14 cellular contexts compared by ENCODE assay signal in genomic region chr18:49859006-49859359, GRCh38. TPM values are rescaled to one million over a fixed set of nuclear protein-coding genes. Genes with fewer than 3 reads are reported as not detected.
DNase-seq lines count a peak whose midpoint lies in the region; ATAC-seq, FAIRE-seq and TF ChIP-seq lines count a peak whose summit lies in the region.
"Had no signal": no experiment of that assay in that cellular context is flagged by ENCODE, and none has a peak within 500 bp of the region (broad histone marks: within the 10 kb centered on the region; RNA-seq: fewer than 3 reads in every experiment).

No MANE protein-coding gene starts in this region.

- POLR2A ChIA-PET in HEK293 (lab: Yijun Ruan, JAX) (interaction anchor here (0.8 to 1.7 kb wide), 5 partner anchors 10 to 372 kb away, joined by 3 to 12 read pairs (median 7); partner anchors contain the start of genes ACAA2 and C18orf32), HepG2 (lab: Yijun Ruan, JAX) (interaction anchor here (1.0 to 1.5 kb wide), 6 partner anchors 21 to 372 kb away, joined by 3 to 7 read pairs (median 4); partner anchors contain the start of genes ACAA2 and C18orf32)

- ATAC-seq in HepG2: peak; percentile 48

- H3K27ac Mint-ChIP-seq in astrocyte (ENCODE audit: unreplicated experiment) (peak overlapping the region; percentile 12), endodermal cell (no peak overlapping the region)
- H3K27ac Mint-ChIP-seq: activated T-helper 1 cell treated with anti-CD3 and anti-CD28 coated beads, Interleukin-12 subunit alpha, Interleukin-12 subunit beta, Interleukin-2, Interleukin-4 antibody, amounts not matched to agents 30 ng/mL and 10 ng/mL and 1 ng/mL, durations not matched to agents 14 hours and 24 hours and 36 hours; stimulated activated effector memory CD8-positive, alpha-beta T cell treated with anti-CD3 and anti-CD28 coated beads, Interleukin-12 subunit alpha, Interleukin-12 subunit beta, amount 100 ng/mL, for 72 hours had no signal

- H3K9me3 ChIP-seq in HEK293 (ENCODE audit: control insufficient read depth, insufficient read depth, low read depth, low read length) (no peaks in the 10 kb centered on the region), astrocyte (ENCODE audit: insufficient read depth, low read depth, low read length) (no peaks in the 10 kb centered on the region), HepG2 (ENCODE audit: low read length) (no peaks in the 10 kb centered on the region), small intestine (ENCODE audit: control insufficient read depth, low read depth) (no peaks in the 10 kb centered on the region), endodermal cell (ENCODE audit: control insufficient read depth, low read length) (no peaks in the 10 kb centered on the region)
- H3K9me3 ChIP-seq: adrenal gland, esophagus muscularis mucosa, SJSA1, uterus had no signal

- TF ChIP-seq EP300 in HepG2 (IDR thresholded peaks at IDR 0.05; ENCODE audit: low read depth in 2 of 2, low read length in 2 of 2): no peak
- TF ChIP-seq EP300 in HepG2 (CRISPR knock-in tag; IDR thresholded peaks at IDR 0.05; ENCODE audit: borderline replicate concordance): no peak

- H3K4me1 ChIP-seq in HEK293 (ENCODE audit: control insufficient read depth, insufficient read depth, low read length) (peaks cover 4% of the 10 kb centered on the region), astrocyte (ENCODE audit: insufficient read depth, low read length) (no peaks in the 10 kb centered on the region), HepG2 (ENCODE audit: insufficient read depth, low read length) (peaks cover 16% of the 10 kb centered on the region), small intestine (ENCODE audit: control insufficient read depth in 2 of 2, insufficient read depth in 1 of 2, low read depth in 1 of 2, low read length in 1 of 2) (peaks cover 0 to 8% of the 10 kb centered on the region in 2 donors), endodermal cell (ENCODE audit: control insufficient read depth, insufficient read depth, low read length) (no peaks in the 10 kb centered on the region)
- H3K4me1 ChIP-seq: adrenal gland, uterus had no signal

- H3K4me1 Mint-ChIP-seq in astrocyte (ENCODE audit: low read depth, unreplicated experiment) (peaks cover 1% of the 10 kb centered on the region), endodermal cell (peaks cover 9% of the 10 kb centered on the region)

- no peak overlapping the region for H3K4me3 Mint-ChIP-seq in astrocyte (ENCODE audit: unreplicated experiment)
- H3K4me3 Mint-ChIP-seq in endodermal cell: no peak overlapping the region
- H3K4me3 Mint-ChIP-seq: activated T-helper 1 cell treated with anti-CD3 and anti-CD28 coated beads, Interleukin-12 subunit alpha, Interleukin-12 subunit beta, Interleukin-2, Interleukin-4 antibody, amounts not matched to agents 30 ng/mL and 10 ng/mL and 1 ng/mL, durations not matched to agents 14 hours and 24 hours and 36 hours; stimulated activated effector memory CD8-positive, alpha-beta T cell treated with anti-CD3 and anti-CD28 coated beads, Interleukin-12 subunit alpha, Interleukin-12 subunit beta, amount 100 ng/mL, for 72 hours had no signal

- H3K27ac ChIP-seq in HEK293 (ENCODE audit: extremely low read depth, low read depth, low read length) (no peak overlapping the region), astrocyte (ENCODE audit: low read depth, low read length) (no peak overlapping the region), HepG2 (ENCODE audit: extremely low read length, insufficient read depth, low read length) (no peak overlapping the region), small intestine (ENCODE audit: low read depth in 1 of 2, low read length in 1 of 2) (peak overlapping the region; percentile 78 to 99), endodermal cell (ENCODE audit: low read depth, low read length) (no peak overlapping the region)
- H3K27ac ChIP-seq: adrenal gland, esophagus muscularis mucosa, uterus had no signal

- BruUV-seq in HepG2 (replicated peaks; lab: Mats Ljungman, UMichigan): no TSS peak

- no peaks in the 10 kb centered on the region for H3K27me3 ChIP-seq in astrocyte (ENCODE audit: insufficient read depth, low read length)
- H3K27me3 ChIP-seq in HepG2 (ENCODE audit: control insufficient read depth in 1 of 2, insufficient read depth in 2 of 2, low read length in 2 of 2): no peaks in the 10 kb centered on the region
- H3K27me3 ChIP-seq in small intestine (ENCODE audit: control insufficient read depth in 2 of 2, insufficient read depth in 2 of 2, low read length in 2 of 2): no peaks in the 10 kb centered on the region
- no peaks in the 10 kb centered on the region for H3K27me3 ChIP-seq in endodermal cell (ENCODE audit: control insufficient read depth, insufficient read depth, low read length, poor library complexity, severe bottlenecking)
- H3K27me3 ChIP-seq: adrenal gland, SJSA1, uterus had no signal

- H3K9ac ChIP-seq in astrocyte (ENCODE audit: low read length): no peak overlapping the region
- H3K9ac ChIP-seq in HepG2 (ENCODE audit: insufficient read depth, low read depth, low read length): no peak overlapping the region
- no peak overlapping the region for H3K9ac ChIP-seq in endodermal cell (ENCODE audit: extremely low read depth, low read length, poor library complexity, severe bottlenecking)

- no peak for TF ChIP-seq RAD21 in HepG2 (CRISPR knock-in tag; IDR thresholded peaks at IDR 0.05)

- H3K27me3 Mint-ChIP-seq in astrocyte (ENCODE audit: low read depth, unreplicated experiment): no peaks in the 10 kb centered on the region
- H3K27me3 Mint-ChIP-seq in endodermal cell (ENCODE audit: insufficient read depth): no peaks in the 10 kb centered on the region

- CTCF ChIA-PET in HEK293 (lab: Yijun Ruan, JAX) (interaction anchor here (0.5 to 10.8 kb wide), 58 partner anchors 9 to 1184 kb away, joined by 3 to 169 read pairs (median 4); partner anchors contain the start of gene LIPG), HepG2 (lab: Yijun Ruan, JAX; ENCODE audit: low intra/inter-chr PET ratio, low total read pairs) (interaction anchor here (2.2 to 3.1 kb wide), 2 partner anchors 299 to 348 kb away, joined by 15 to 33 read pairs; no protein-coding TSS in a partner anchor)

- H3K4me2 ChIP-seq in astrocyte (ENCODE audit: low read length) (no peak overlapping the region), HepG2 (ENCODE audit: low read depth, low read length) (no peak overlapping the region)

- H4K20me1 ChIP-seq in astrocyte (ENCODE audit: insufficient read depth, low read length) (no peaks in the 10 kb centered on the region), HepG2 (ENCODE audit: insufficient read depth, low read length) (no peaks in the 10 kb centered on the region)

- FAIRE-seq in astrocyte (lab: Jason Lieb, UNC) (no peak), HepG2 (lab: Jason Lieb, UNC) (no peak), small intestine (lab: Jason Lieb, UNC) (no peak)

- in situ Hi-C loops in HepG2 (cut with HindIII; ENCODE audit: extremely low pct_ligation_motif_present, low pct_unique_long_range_greater_than_20kb): loop anchor here (5.0 kb wide), 2 partner anchors 297 to 347 kb away; partner anchors contain the start of gene LIPG

- H3K4me3 ChIP-seq in HEK293 (ENCODE audit: low read depth, low read length) (no peak overlapping the region), astrocyte (ENCODE audit: insufficient read depth, low read depth, low read length) (no peak overlapping the region), HepG2 (replicated peaks in 1 of 3; ENCODE audit: insufficient read depth in 1 of 3, low read depth in 2 of 3, low read length in 3 of 3) (no peak overlapping the region), small intestine (ENCODE audit: low read depth in 1 of 2, low read length in 2 of 2) (no peak overlapping the region), endodermal cell (ENCODE audit: low read length) (no peak overlapping the region)
- H3K4me3 ChIP-seq: adrenal gland, esophagus muscularis mucosa, K562, SJSA1, uterus had no signal

- H3K9me3 Mint-ChIP-seq in astrocyte (ENCODE audit: unreplicated experiment): no peaks in the 10 kb centered on the region
- no peaks in the 10 kb centered on the region for H3K9me3 Mint-ChIP-seq in endodermal cell
- H3K9me3 Mint-ChIP-seq: activated T-helper 1 cell treated with anti-CD3 and anti-CD28 coated beads, Interleukin-12 subunit alpha, Interleukin-12 subunit beta, Interleukin-2, Interleukin-4 antibody, amounts not matched to agents 30 ng/mL and 10 ng/mL and 1 ng/mL, durations not matched to agents 14 hours and 24 hours and 36 hours; stimulated activated effector memory CD8-positive, alpha-beta T cell treated with anti-CD3 and anti-CD28 coated beads, Interleukin-12 subunit alpha, Interleukin-12 subunit beta, amount 100 ng/mL, for 72 hours had no signal

- H2AFZ ChIP-seq in astrocyte (ENCODE audit: low read depth, low read length): no peak overlapping the region
- H2AFZ ChIP-seq in HepG2 (ENCODE audit: low read length): no peak overlapping the region

- no peak for TF ChIP-seq POLR2A in HepG2 (IDR thresholded peaks at IDR 0.05; ENCODE audit: insufficient read depth in 1 of 2, low read depth in 2 of 2, low read length in 2 of 2)

- DNase-seq in astrocyte (ENCODE audit: low read depth): no peak
- DNase-seq in HepG2 (ENCODE audit: low spot score): no peak
- peak; percentile 95 for DNase-seq in small intestine
- no peak for DNase-seq in endodermal cell
- no peak for DNase-seq in activated effector memory CD4-positive, alpha-beta T cell treated with anti-CD3 and anti-CD28 coated beads, Interleukin-2, amount 50 U/mL, for 16 hours
- DNase-seq in activated effector memory CD4-positive, alpha-beta T cell treated with Interleukin-2 at 50 U/mL for 16 hours: no peak

- peak; percentile 2; the same call in 1 of the 2 replicates for TF ChIP-seq CTCF in HEK293 (tag by site-specific recombination; IDR thresholded peaks at IDR 0.05)
- no peak for TF ChIP-seq CTCF in astrocyte (IDR thresholded peaks at IDR 0.05; ENCODE audit: insufficient read depth, low read depth, low read length)
- TF ChIP-seq CTCF in HepG2 (CRISPR knock-in tag; IDR thresholded peaks at IDR 0.05): no peak
- TF ChIP-seq CTCF in endodermal cell (conservative IDR thresholded peaks at IDR 0.05): no peak

- H3K36me3 ChIP-seq in HEK293 (ENCODE audit: control insufficient read depth in 2 of 2, insufficient read depth in 1 of 2, low read length in 2 of 2): no peaks in the 10 kb centered on the region
- H3K36me3 ChIP-seq in astrocyte (ENCODE audit: insufficient read depth, low read length): no peaks in the 10 kb centered on the region
- H3K36me3 ChIP-seq in HepG2 (replicated peaks in 1 of 2; ENCODE audit: control insufficient read depth in 1 of 2, insufficient read depth in 2 of 2, low read length in 2 of 2): no peaks in the 10 kb centered on the region; a peak in 1 of 5 replicates
- H3K36me3 ChIP-seq in small intestine (ENCODE audit: control insufficient read depth in 2 of 2, insufficient read depth in 2 of 2, low read length in 2 of 2): peaks cover 0 to 3% of the 10 kb centered on the region in 2 donors
- no peaks in the 10 kb centered on the region for H3K36me3 ChIP-seq in endodermal cell (ENCODE audit: control insufficient read depth, insufficient read depth, low read length)
- H3K36me3 ChIP-seq: adrenal gland, esophagus muscularis mucosa, SJSA1, uterus had no signal

- 57% methylated on average over 6 of the region's 6 CpGs for WGBS in HepG2 (ENCODE audit: low lambda C conversion rate)
- 11 to 54% (median 45%) methylated on average over 6 of the region's 6 CpGs for WGBS in small intestine, 3 donors
- 68% methylated on average over 6 of the region's 6 CpGs; no CpG with 5 or more reads in 1 of the 2 experiments for WGBS in endodermal cell (ENCODE audit: insufficient coverage in 1 of 2, insufficient read length in 1 of 2), 2 experiments

- H3K79me2 ChIP-seq in astrocyte (ENCODE audit: insufficient read depth, low read length) (no peaks in the 10 kb centered on the region), HepG2 (ENCODE audit: insufficient read depth, low read length) (no peaks in the 10 kb centered on the region)

- intact Hi-C loops in HepG2 (cut with micrococcal nuclease; ENCODE audit: unreplicated experiment): loop anchor here (5.0 kb wide), 2 partner anchors 47 to 72 kb away; partner anchors contain the start of gene ACAA2

- no peaks in the 10 kb centered on the region for H3K36me3 Mint-ChIP-seq in astrocyte (ENCODE audit: low read depth, unreplicated experiment)
- H3K36me3 Mint-ChIP-seq in endodermal cell (ENCODE audit: low read depth): no peaks in the 10 kb centered on the region
- H3K36me3 Mint-ChIP-seq: stimulated activated effector memory CD8-positive, alpha-beta T cell treated with anti-CD3 and anti-CD28 coated beads, Interleukin-12 subunit alpha, Interleukin-12 subunit beta, amount 100 ng/mL, for 72 hours had no signal

RNA-seq across cellular contexts. Expression of gene ACAA2, which starts 45.6 kb away (rescaled TPM):
- total RNA-seq in astrocyte: 66.4 and 75.8 TPM in 2 replicates
- total RNA-seq in HepG2 (2016; rRNA removed; fragmentation: Illumina TruSeq; extraction: Trizol): 182 and 269 TPM in 2 replicates
- total RNA-seq in HepG2 (2016; cell fraction: cytosol; rRNA removed; fragmentation: Illumina TruSeq; extraction: Trizol; ENCODE audit: low read depth): 66.8 and 71.6 TPM in 2 replicates
- total RNA-seq in HepG2 (2016; cell fraction: insoluble cytoplasmic fraction; rRNA removed; fragmentation: Illumina TruSeq; extraction: Trizol): 184 and 258 TPM in 2 replicates
- total RNA-seq in HepG2 (2016; cell fraction: membrane; rRNA removed; fragmentation: Illumina TruSeq; extraction: Trizol): 178 and 187 TPM in 2 replicates
- total RNA-seq in HepG2 (2016; cell fraction: nucleus; rRNA removed; fragmentation: Illumina TruSeq; extraction: Trizol): 79.1 and 82.2 TPM in 2 replicates
- polyA plus RNA-seq in HepG2 (2011; rRNA removed): 35.5 and 51.6 TPM in 2 replicates
- 33.7 and 51.5 TPM in 2 replicates for polyA plus RNA-seq in HepG2 (2011; cell fraction: cytosol; rRNA removed)
- 16.7 and 21.8 TPM in 2 replicates for polyA plus RNA-seq in HepG2 (2011; cell fraction: nucleus; rRNA removed)
- 88.9 and 134 TPM in 2 replicates for polyA plus RNA-seq in HepG2 (2012)
- 103 and 113 TPM in 2 replicates for polyA plus RNA-seq in HepG2 (2016; cell fraction: cytosol; fragmentation: Illumina TruSeq; extraction: Trizol; ENCODE audit: low read depth)
- polyA plus RNA-seq in HepG2 (2016; cell fraction: insoluble cytoplasmic fraction; fragmentation: Illumina TruSeq; extraction: Trizol; ENCODE audit: low read depth): 244 and 251 TPM in 2 replicates
- polyA plus RNA-seq in HepG2 (2016; cell fraction: membrane; fragmentation: Illumina TruSeq; extraction: Trizol; ENCODE audit: low read depth): 158 and 166 TPM in 2 replicates
- polyA plus RNA-seq in HepG2 (2016; cell fraction: nucleus; fragmentation: Illumina TruSeq; extraction: Trizol; ENCODE audit: insufficient read depth, low read depth): 102 and 114 TPM in 2 replicates
- polyA minus RNA-seq in HepG2 (2011; rRNA and poly(A)+ RNA removed; ENCODE audit: low replicate concordance): 17.9 and 23.0 TPM in 2 replicates
- polyA minus RNA-seq in HepG2 (2011; cell fraction: cytosol; rRNA and poly(A)+ RNA removed): 25.4 and 27.8 TPM in 2 replicates
- polyA minus RNA-seq in HepG2 (2011; cell fraction: nucleus; rRNA and poly(A)+ RNA removed): 27.8 and 29.3 TPM in 2 replicates
- 100 to 1,000 TPM; 117 to 397 (median 298) TPM for polyA plus RNA-seq in small intestine
- 100 to 1,000 TPM; 128 to 131 TPM for total RNA-seq in endodermal cell
- 98.0 TPM for polyA plus RNA-seq in endodermal cell (2013, experiment 1 of 2)
- polyA plus RNA-seq in endodermal cell (2013, experiment 2 of 2): 83.9 TPM

Comparison
In these comparisons a context has a peak if more than half of its experiments do, and no peak if none do; other contexts are left out.
1. H3K27ac ChIP-seq: peak in small intestine (2 of 2); none in HEK293 (single experiment), astrocyte (single experiment), HepG2 (single experiment) and endodermal cell (single experiment).
2. Of the 63 proteins assayed by ChIP-seq in both HepG2 and HEK293: peak only in HepG2: none; only in HEK293: CTCF; in both: none; in neither: 62.